1 cellular context compared by ENCODE assay signal in the genomic region with DNA sequence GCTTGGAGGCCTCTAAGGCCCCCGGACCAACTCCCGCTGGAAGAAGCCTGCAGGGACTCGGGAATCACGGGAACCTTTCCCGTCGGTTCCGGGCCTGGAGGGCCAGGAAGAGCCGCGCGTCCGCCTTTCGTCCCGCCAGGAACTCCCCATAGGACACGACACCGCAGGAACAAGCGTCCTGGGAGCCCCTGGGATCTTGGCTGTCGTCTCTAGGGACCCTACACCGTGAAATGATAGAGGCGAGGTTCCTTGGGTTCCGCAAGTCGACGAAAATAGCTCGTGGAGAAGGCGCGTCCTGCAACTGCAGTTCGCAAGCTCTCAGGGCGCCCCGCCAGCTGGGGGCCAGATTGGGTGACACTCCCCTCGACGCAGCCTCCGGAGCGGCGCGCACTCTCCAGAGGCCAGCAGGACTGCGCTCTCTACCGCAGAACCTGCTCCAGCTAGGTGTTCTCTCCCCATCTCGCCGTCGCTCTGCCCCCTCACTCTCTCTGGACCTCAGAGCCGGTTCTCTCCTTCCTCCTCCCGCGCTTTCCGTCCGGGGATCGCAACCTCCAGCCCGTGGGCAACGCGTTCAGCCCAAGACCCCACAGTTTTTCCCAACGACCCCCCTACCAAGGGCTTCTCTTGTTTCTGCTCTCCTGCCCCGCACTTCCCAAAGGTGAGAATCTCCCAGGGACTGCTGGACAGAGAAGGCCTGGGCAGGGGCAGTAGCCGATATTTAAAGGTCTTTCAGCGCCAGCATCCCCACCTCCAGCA.
TF ChIP-seq lines count a peak whose summit lies in the region.

No MANE protein-coding gene starts in this region.

TF ChIP-seq in HCT116, 20 proteins besides CTCF, POLR2A, EP300 and RAD21 (continued from another document):
- TF ChIP-seq YY1 (IDR thresholded peaks at IDR 0.05; ENCODE audit: extremely low read depth, insufficient replicate concordance, low read depth, low read length) (no peak), SP1 (IDR thresholded peaks at IDR 0.05; ENCODE audit: low read depth) (no peak), ZFX (IDR thresholded peaks at IDR 0.05) (no peak), EZH2phosphoT487 (IDR thresholded peaks at IDR 0.05; ENCODE audit: borderline replicate concordance) (no peak), SIN3A (IDR thresholded peaks at IDR 0.05; ENCODE audit: low read depth) (no peak), REST (IDR thresholded peaks at IDR 0.05; ENCODE audit: low read depth) (no peak), ZNF274 (IDR thresholded peaks at IDR 0.05; ENCODE audit: low read depth, low read length) (no peak), SRF (IDR thresholded peaks at IDR 0.05; ENCODE audit: low read depth) (no peak), EGR1 (IDR thresholded peaks at IDR 0.05; ENCODE audit: low read depth) (no peak), CEBPB (IDR thresholded peaks at IDR 0.05; ENCODE audit: low read depth) (no peak), POLR2AphosphoS5 (IDR thresholded peaks at IDR 0.05; ENCODE audit: low read depth, low read length) (no peak), TCF7L2 (IDR thresholded peaks at IDR 0.05; ENCODE audit: borderline replicate concordance, extremely low read depth, insufficient read depth, insufficient read length) (no peak), EZH2 (IDR thresholded peaks at IDR 0.05) (no peak), FOSL1 (IDR thresholded peaks at IDR 0.05; ENCODE audit: low read depth) (no peak)
- TF ChIP-seq, protein P1, sequence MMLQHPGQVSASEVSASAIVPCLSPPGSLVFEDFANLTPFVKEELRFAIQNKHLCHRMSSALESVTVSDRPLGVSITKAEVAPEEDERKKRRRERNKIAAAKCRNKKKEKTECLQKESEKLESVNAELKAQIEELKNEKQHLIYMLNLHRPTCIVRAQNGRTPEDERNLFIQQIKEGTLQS (IDR thresholded peaks at IDR 0.05), result no peak
- TF ChIP-seq, protein P2, sequence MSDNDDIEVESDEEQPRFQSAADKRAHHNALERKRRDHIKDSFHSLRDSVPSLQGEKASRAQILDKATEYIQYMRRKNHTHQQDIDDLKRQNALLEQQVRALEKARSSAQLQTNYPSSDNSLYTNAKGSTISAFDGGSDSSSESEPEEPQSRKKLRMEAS (IDR thresholded peaks at IDR 0.05), result no peak
TF ChIP-seq in HCT116: peak in this region for 0.
